ENCODE assay signal across 1 cellular context in genomic region chr10:94500063-94500462, GRCh38.
TF ChIP-seq lines count a peak whose summit lies in the region.

No MANE protein-coding gene starts in this region.

TF ChIP-seq in liver, 16 proteins besides CTCF, POLR2A, EP300 and RAD21 (continued from another document):
- TF ChIP-seq REST (IDR thresholded peaks at IDR 0.05) (no peak), YY1 (IDR thresholded peaks at IDR 0.05) (no peak), ZBTB33 (IDR thresholded peaks at IDR 0.05) (no peak), HNF4A (conservative IDR thresholded peaks at IDR 0.05) (no peak), TAF1 (conservative IDR thresholded peaks at IDR 0.05) (no peak), HNF4G (IDR thresholded peaks at IDR 0.05) (no peak)
TF ChIP-seq in liver: peak in this region for 0.
